Comparison of ENCODE assay signal across 1 cellular context in the genomic region with DNA sequence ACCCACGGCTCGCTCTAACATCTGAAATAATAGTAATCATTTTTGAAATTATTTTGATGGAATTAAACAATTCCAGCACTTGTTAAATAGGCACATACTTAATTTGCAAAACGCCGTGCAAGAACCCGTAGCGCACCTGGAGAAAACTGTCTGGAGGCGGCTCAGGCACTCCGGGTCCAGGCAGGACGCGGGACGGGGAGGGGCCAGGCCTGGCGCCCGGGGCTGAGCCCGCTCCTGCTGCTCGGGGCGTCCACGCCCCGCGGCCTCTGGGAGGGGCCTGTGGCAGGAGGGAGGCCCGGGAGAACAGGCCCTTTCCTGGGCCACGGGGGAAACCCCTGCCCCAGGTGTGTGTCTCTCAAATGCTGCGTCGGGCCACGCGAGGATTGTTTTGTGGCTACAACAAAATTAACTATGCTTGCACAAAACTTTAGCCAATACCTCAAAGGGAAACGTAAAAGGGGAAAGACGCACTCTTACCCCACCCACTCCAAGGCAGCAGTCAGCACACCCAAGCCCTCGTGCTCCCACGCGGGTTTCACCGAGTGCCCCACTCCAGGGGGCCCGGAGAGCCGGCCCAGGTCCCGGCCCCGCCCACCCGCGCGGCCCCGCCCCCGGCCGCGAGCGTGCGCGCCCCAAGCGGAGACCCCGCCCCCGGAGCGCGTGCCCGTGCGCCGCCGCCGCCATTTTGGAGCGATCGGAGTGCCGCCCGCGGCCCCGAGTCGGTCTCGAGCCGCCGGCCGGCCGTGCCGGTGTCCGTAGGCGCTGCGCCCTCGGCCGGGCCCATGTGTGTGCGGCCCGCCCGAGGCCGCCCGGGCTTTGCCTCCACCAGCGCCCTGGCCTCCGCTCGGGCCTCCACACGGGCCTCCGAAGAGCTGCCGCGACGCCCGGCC.
TF ChIP-seq lines count a peak whose summit lies in the region.

Gene PPP6R2 (plus strand): TSS at position 677 of the 890 bp plus-strand sequence. CDS start 50,582 bp downstream, outside the sequence.

TF ChIP-seq in A549, 52 proteins besides CTCF, POLR2A, EP300 and RAD21 (continued from another document):
- TF ChIP-seq HMGXB4 (CRISPR knock-in tag; IDR thresholded peaks at IDR 0.05; ENCODE audit: borderline replicate concordance), result no peak
- peak in 1 of 2 experiments; percentile 66; a peak in 2 of 5 replicates for TF ChIP-seq JUN (IDR thresholded peaks at IDR 0.05)
- TF ChIP-seq RCOR1 (IDR thresholded peaks at IDR 0.05; ENCODE audit: low read depth, low read length), result no peak
- TF ChIP-seq RFX5 (IDR thresholded peaks at IDR 0.05), result no peak
- TF ChIP-seq MAX (IDR thresholded peaks at IDR 0.05), result peak; percentile 76
- TF ChIP-seq HOXB5 (CRISPR knock-in tag; IDR thresholded peaks at IDR 0.05), result no peak
- TF ChIP-seq RNF2 (IDR thresholded peaks at IDR 0.05; ENCODE audit: borderline replicate concordance, low read depth), result no peak
- no peak for TF ChIP-seq ESRRA (IDR thresholded peaks at IDR 0.05; ENCODE audit: borderline replicate concordance, low read length)
- peak; percentile 36; the same call in 1 of the 3 replicates for TF ChIP-seq BCL3 (IDR thresholded peaks at IDR 0.05)
- peak; percentile 31; the same call in 1 of the 2 replicates for TF ChIP-seq PHF8 (IDR thresholded peaks at IDR 0.05; ENCODE audit: borderline replicate concordance, low read depth)
- TF ChIP-seq JUNB (IDR thresholded peaks at IDR 0.05), result no peak
